Comparison of ENCODE assay signal across 18 cellular contexts in the genomic region with DNA sequence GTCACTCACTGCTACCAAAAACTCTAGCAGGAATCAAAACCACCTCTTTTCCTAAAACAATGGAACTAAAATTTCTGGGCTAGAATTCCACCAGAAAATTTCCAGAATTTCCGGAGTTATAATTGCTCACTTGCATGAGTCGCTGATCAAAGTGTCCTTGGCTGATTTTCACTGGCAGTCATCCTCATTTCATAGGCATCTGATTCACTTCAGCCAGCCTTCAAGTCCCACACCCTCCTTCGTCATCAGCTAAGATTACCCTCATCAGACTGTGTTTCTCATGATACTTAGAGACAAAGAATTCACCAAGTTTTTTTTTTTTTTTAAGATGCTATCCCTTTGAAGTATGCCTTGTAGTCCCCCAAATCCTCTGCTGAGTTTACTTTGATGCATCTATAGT.
DNase-seq lines count a peak whose midpoint lies in the region; TF ChIP-seq lines count a peak whose summit lies in the region.
"Had no signal": no experiment of that assay in that cellular context is flagged by ENCODE, and none has a peak within 500 bp of the region (broad histone marks: within the 10 kb centered on the region; RNA-seq: fewer than 3 reads in every experiment).

No MANE protein-coding gene starts in this region.

- POLR2A ChIA-PET in AG04449 (lab: Yijun Ruan, JAX) = no interaction called here

- H3K4me1 ChIP-seq in uterus = no peaks in the 10 kb centered on the region
- H3K4me1 ChIP-seq: A549 had no signal

- no peaks in the 10 kb centered on the region for H3K27me3 ChIP-seq in uterus
- H3K27me3 ChIP-seq: neutrophil had no signal

- no peaks in the 10 kb centered on the region for H3K36me3 ChIP-seq in uterus
- H3K36me3 ChIP-seq: neutrophil had no signal

- CTCF ChIA-PET in AG04449 (lab: Yijun Ruan, JAX) = no interaction called here

- no peak for TF ChIP-seq POLR2A in uterus (IDR thresholded peaks at IDR 0.05)

- TF ChIP-seq CTCF in AG04449 (IDR thresholded peaks at IDR 0.05; ENCODE audit: insufficient read depth, low read length, missing control alignments) = no peak
- no peak for TF ChIP-seq CTCF in foreskin fibroblast (IDR thresholded peaks at IDR 0.05; ENCODE audit: low read depth, low read length)
- no peak for TF ChIP-seq CTCF in uterus (IDR thresholded peaks at IDR 0.05)

- H3K4me3 ChIP-seq in AG04449 (ENCODE audit: low read depth, low read length) (no peak overlapping the region), foreskin fibroblast (ENCODE audit: low read depth in 1 of 2, low read length in 2 of 2) (no peak overlapping the region), uterus (no peak overlapping the region)
- H3K4me3 ChIP-seq: A549, skin epidermis had no signal

- DNase-seq in AG04449 (ENCODE audit: low read depth, low spot score) = peak; percentile 31
- peak; percentile 87 for DNase-seq in HS-5 (ENCODE audit: low read depth)
- peak; percentile 49 for DNase-seq in astrocyte of the hippocampus (ENCODE audit: low read depth, low spot score)
- DNase-seq in foreskin fibroblast = peak; percentile 83 to 88
- no peak for DNase-seq in T1000 (lab: John Stamatoyannopoulos, UW)
- no peak for DNase-seq in uterus
- DNase-seq in H4 (ENCODE audit: low spot score) = no peak
- DNase-seq in putamen (ENCODE audit: low spot score) = no peak
- DNase-seq: activated CD4-positive, CD25-positive, alpha-beta regulatory T cell; activated naive CD4-positive, alpha-beta T cell treated with anti-CD3 and anti-CD28 coated beads, Interleukin-2, amount 50 U/mL, for 16 hours; foreskin melanocyte; NCI-H1694; NCI-H510A treated with DMSO at 0.1 percent for 48 hours; stimulated activated naive CD4-positive, alpha-beta T cell treated with Interleukin-2 at 50 U/mL for 16 hours had no signal

- intact Hi-C loops in uterus (cut with DNase I; ENCODE audit: low total_unique reads) = no loop called here

- H3K9me3 ChIP-seq in uterus = no peaks in the 10 kb centered on the region
- H3K9me3 ChIP-seq: A549, neutrophil had no signal

- no peak overlapping the region for H3K27ac ChIP-seq in uterus
- H3K27ac ChIP-seq: A549, KMS-11, neutrophil, skin epidermis had no signal

Comparison
In these comparisons a context has a peak if more than half of its experiments do, and no peak if none do; other contexts are left out.
1. DNase-seq: peak in AG04449 (single experiment), HS-5 (single experiment), astrocyte of the hippocampus (single experiment) and foreskin fibroblast (2 of 2); none in T1000 (single experiment), uterus (0 of 2), H4 (single experiment) and putamen (single experiment).